Comparison of ENCODE assay signal across 1 cellular context in genomic region chr1:9615316-9616063, GRCh38.
TF ChIP-seq lines count a peak whose summit lies in the region.

No MANE protein-coding gene starts in this region.

TF ChIP-seq in K562, 482 proteins besides CTCF, POLR2A, EP300 and RAD21 (continued from another document and continues in another):
- TF ChIP-seq CBFA2T3 (IDR thresholded peaks at IDR 0.05) (peak; percentile 27; the same call in 1 of the 2 replicates), BDP1 (IDR thresholded peaks at IDR 0.05; ENCODE audit: insufficient read depth, insufficient read length) (no peak), ZNF507 (tag; conservative IDR thresholded peaks at IDR 0.05) (no peak), SMARCB1 (IDR thresholded peaks at IDR 0.05; ENCODE audit: insufficient read length, low read depth) (no peak), ZNF764 (CRISPR knock-in tag; IDR thresholded peaks at IDR 0.05; ENCODE audit: low read depth) (no peak), CBFB (CRISPR knock-in tag; IDR thresholded peaks at IDR 0.05) (no peak), TCF7L2 (IDR thresholded peaks at IDR 0.05; ENCODE audit: low read depth, low read length) (no peak), FOXP4 (CRISPR knock-in tag; IDR thresholded peaks at IDR 0.05; ENCODE audit: borderline replicate concordance) (no peak), SRSF9 (IDR thresholded peaks at IDR 0.05; ENCODE audit: borderline replicate concordance, low read depth, low read length) (no peak), USF1 (CRISPR knock-in tag; IDR thresholded peaks at IDR 0.05) (peak; percentile 34; the same call in 1 of the 2 replicates), KLF16 (IDR thresholded peaks at IDR 0.05) (0 out of 2 replicates have a peak, but pooled peaks have one; percentile 24), ZSCAN32 (CRISPR knock-in tag; IDR thresholded peaks at IDR 0.05) (no peak), KDM5B (IDR thresholded peaks at IDR 0.05; ENCODE audit: insufficient replicate concordance, low read depth, low read length) (no peak), ZBTB1 (CRISPR knock-in tag; IDR thresholded peaks at IDR 0.05; ENCODE audit: borderline replicate concordance, low read depth) (no peak), DEAF1 (CRISPR knock-in tag; IDR thresholded peaks at IDR 0.05) (no peak), MNT (conservative IDR thresholded peaks at IDR 0.05) (no peak), NFRKB (IDR thresholded peaks at IDR 0.05; ENCODE audit: low read depth) (no peak), CBFA2T2 (conservative IDR thresholded peaks at IDR 0.05) (no peak), HDAC8 (tag; IDR thresholded peaks at IDR 0.05) (no peak), ATF1 (CRISPR knock-in tag; IDR thresholded peaks at IDR 0.05) (no peak), ATF1 (tag; IDR thresholded peaks at IDR 0.05) (0 out of 2 replicates have a peak, but pooled peaks have one; percentile 11), CREB5 (CRISPR knock-in tag; IDR thresholded peaks at IDR 0.05) (no peak), HOMEZ (CRISPR knock-in tag; IDR thresholded peaks at IDR 0.05) (no peak), ETV5 (CRISPR knock-in tag; IDR thresholded peaks at IDR 0.05; ENCODE audit: low read depth) (no peak), BCOR (IDR thresholded peaks at IDR 0.05) (no peak), EGR1 (conservative IDR thresholded peaks at IDR 0.05) (no peak), ZFP91 (CRISPR knock-in tag; IDR thresholded peaks at IDR 0.05) (no peak), THAP12 (CRISPR knock-in tag; IDR thresholded peaks at IDR 0.05) (no peak), HIVEP1 (CRISPR knock-in tag; IDR thresholded peaks at IDR 0.05) (no peak), ZNF444 (CRISPR knock-in tag; IDR thresholded peaks at IDR 0.05) (no peak), SFPQ (IDR thresholded peaks at IDR 0.05; ENCODE audit: low read depth, low read length) (no peak), SAFB2 (IDR thresholded peaks at IDR 0.05; ENCODE audit: borderline replicate concordance, low read depth, low read length, severe bottlenecking) (no peak), TEAD2 (tag; IDR thresholded peaks at IDR 0.05) (no peak), HDGF (IDR thresholded peaks at IDR 0.05) (no peak), MCM3 (IDR thresholded peaks at IDR 0.05) (no peak), FOXP1 (CRISPR knock-in tag; IDR thresholded peaks at IDR 0.05) (no peak), CREM (IDR thresholded peaks at IDR 0.05; ENCODE audit: low read depth) (peak; percentile 22; the same call in 1 of the 2 replicates), CAMTA2 (CRISPR knock-in tag; conservative IDR thresholded peaks at IDR 0.05) (no peak), GTF2B (IDR thresholded peaks at IDR 0.05; ENCODE audit: extremely low read depth, insufficient read length) (no peak), HMGXB4 (CRISPR knock-in tag; IDR thresholded peaks at IDR 0.05) (no peak), MED1 (CRISPR knock-in tag; IDR thresholded peaks at IDR 0.05; ENCODE audit: borderline replicate concordance) (no peak), ILK (tag; IDR thresholded peaks at IDR 0.05; ENCODE audit: borderline replicate concordance, low read depth) (no peak), TCF7 (IDR thresholded peaks at IDR 0.05; ENCODE audit: borderline replicate concordance) (no peak), SAP30 (IDR thresholded peaks at IDR 0.05; ENCODE audit: borderline replicate concordance, insufficient read depth, low read depth, low read length, poor library complexity, severe bottlenecking) (no peak), CHD1 (IDR thresholded peaks at IDR 0.05; ENCODE audit: low read length) (no peak), TRIM28 (IDR thresholded peaks at IDR 0.05) (no peak), ELF2 (CRISPR knock-in tag; IDR thresholded peaks at IDR 0.05) (no peak), ZNF311 (CRISPR knock-in tag; IDR thresholded peaks at IDR 0.05) (no peak), SNRNP70 (optimal IDR thresholded peaks at IDR 0.05; ENCODE audit: low read depth, low read length) (no peak)
